ENCODE assay signal across 33 cellular contexts in genomic region chr12:60201891-60202290, GRCh38.
DNase-seq lines count a peak whose midpoint lies in the region; ATAC-seq and TF ChIP-seq lines count a peak whose summit lies in the region.
"Had no signal": no experiment of that assay in that cellular context is flagged by ENCODE, and none has a peak within 500 bp of the region (broad histone marks: within the 10 kb centered on the region; RNA-seq: fewer than 3 reads in every experiment).

No MANE protein-coding gene starts in this region.

- no peak overlapping the region for H3K27ac Mint-ChIP-seq in activated T-helper 17 cell treated with anti-CD3 and anti-CD28 coated beads, Interleukin-2, amount 50 U/mL, for 72 hours
- no peak overlapping the region for H3K27ac Mint-ChIP-seq in activated naive CD8-positive, alpha-beta T cell treated with anti-CD3 and anti-CD28 coated beads, Interleukin-2, amount 50 U/mL, for 24 hours
- H3K27ac Mint-ChIP-seq: activated CD8-positive, alpha-beta memory T cell treated with anti-CD3 and anti-CD28 coated beads, Interleukin-2, amount 10 ng/mL, durations not matched to agents 7 days and 5 days; brain; CD4-positive, CD25-positive, alpha-beta regulatory T cell; immature natural killer cell; type B pancreatic cell had no signal

- H3K36me3 Mint-ChIP-seq in activated T-helper 17 cell treated with anti-CD3 and anti-CD28 coated beads, Interleukin-2, amount 50 U/mL, for 72 hours (ENCODE audit: low read depth), result no peaks in the 10 kb centered on the region
- no peaks in the 10 kb centered on the region for H3K36me3 Mint-ChIP-seq in activated naive CD8-positive, alpha-beta T cell treated with anti-CD3 and anti-CD28 coated beads, Interleukin-2, amount 50 U/mL, for 24 hours (ENCODE audit: low read depth)
- H3K36me3 Mint-ChIP-seq: activated CD8-positive, alpha-beta memory T cell treated with anti-CD3 and anti-CD28 coated beads, Interleukin-2, amount 10 ng/mL, durations not matched to agents 7 days and 5 days; brain; CD4-positive, CD25-positive, alpha-beta regulatory T cell; immature natural killer cell; type B pancreatic cell had no signal

- TF ChIP-seq CTCF in cardiac fibroblast (IDR thresholded peaks at IDR 0.05; ENCODE audit: low read depth, low read length) (no peak), fibroblast of villous mesenchyme (IDR thresholded peaks at IDR 0.05; ENCODE audit: insufficient read depth, low read depth, low read length) (no peak), upper lobe of right lung (IDR thresholded peaks at IDR 0.05) (no peak)

- no peak overlapping the region for H3K4me3 ChIP-seq in cardiac fibroblast (replicated peaks in 1 of 2; ENCODE audit: low read depth in 2 of 2, low read length in 2 of 2)
- no peak overlapping the region for H3K4me3 ChIP-seq in fibroblast of villous mesenchyme (ENCODE audit: low read depth, low read length)
- no peak overlapping the region for H3K4me3 ChIP-seq in upper lobe of right lung
- H3K4me3 ChIP-seq: ovary, skin epidermis had no signal

- H3K27ac ChIP-seq in upper lobe of right lung, result no peak overlapping the region
- H3K27ac ChIP-seq: 22Rv1, epithelial cell of prostate, ovary, skin epidermis had no signal

- H3K27me3 ChIP-seq in upper lobe of right lung, result no peaks in the 10 kb centered on the region
- H3K27me3 ChIP-seq: ovary had no signal

- intact Hi-C loops in upper lobe of right lung (cut with DNase I), result no loop called here

- H3K9me3 Mint-ChIP-seq in activated T-helper 17 cell treated with anti-CD3 and anti-CD28 coated beads, Interleukin-2, amount 50 U/mL, for 72 hours, result peaks cover 3% of the 10 kb centered on the region
- no peaks in the 10 kb centered on the region for H3K9me3 Mint-ChIP-seq in activated naive CD8-positive, alpha-beta T cell treated with anti-CD3 and anti-CD28 coated beads, Interleukin-2, amount 50 U/mL, for 24 hours
- H3K9me3 Mint-ChIP-seq: brain, neural crest cell, type B pancreatic cell had no signal

- H3K4me1 Mint-ChIP-seq in activated T-helper 17 cell treated with anti-CD3 and anti-CD28 coated beads, Interleukin-2, amount 50 U/mL, for 72 hours, result no peaks in the 10 kb centered on the region
- H3K4me1 Mint-ChIP-seq in activated naive CD8-positive, alpha-beta T cell treated with anti-CD3 and anti-CD28 coated beads, Interleukin-2, amount 50 U/mL, for 24 hours, result no peaks in the 10 kb centered on the region
- H3K4me1 Mint-ChIP-seq: activated CD8-positive, alpha-beta memory T cell treated with anti-CD3 and anti-CD28 coated beads, Interleukin-2, amount 10 ng/mL, durations not matched to agents 7 days and 5 days; brain; CD4-positive, CD25-positive, alpha-beta regulatory T cell; immature natural killer cell; neural crest cell had no signal

- ATAC-seq in activated T-helper 17 cell treated with anti-CD3 and anti-CD28 coated beads, Interleukin-2, amount 50 U/mL, for 72 hours (replicated peaks), result no peak
- ATAC-seq in HG02884 (IDR thresholded peaks at IDR 0.05; ENCODE audit: unreplicated experiment) (no peak), upper lobe of right lung (no peak)
- ATAC-seq in activated naive CD8-positive, alpha-beta T cell treated with anti-CD3 and anti-CD28 coated beads, Interleukin-2, amount 50 U/mL, for 24 hours, result no peak
- ATAC-seq: activated CD4-positive, CD25-positive, alpha-beta regulatory T cell treated with anti-CD3 and anti-CD28 coated beads, Interleukin-2, amount 50 U/mL, for 24 hours; activated CD8-positive, alpha-beta memory T cell treated with anti-CD3 and anti-CD28 coated beads, Interleukin-2, amount 10 ng/mL, durations not matched to agents 7 days and 5 days; activated T-cell treated with anti-CD3 and anti-CD28 coated beads, Interleukin-2, amount 50 U/mL, for 4 hours; left lobe of liver; Panc1 had no signal

- H3K36me3 ChIP-seq in upper lobe of right lung, result no peaks in the 10 kb centered on the region
- H3K36me3 ChIP-seq: ovary had no signal

- H3K9me3 ChIP-seq in upper lobe of right lung, result no peaks in the 10 kb centered on the region
- H3K9me3 ChIP-seq: ovary had no signal

- no peaks in the 10 kb centered on the region for H3K27me3 Mint-ChIP-seq in activated T-helper 17 cell treated with anti-CD3 and anti-CD28 coated beads, Interleukin-2, amount 50 U/mL, for 72 hours
- H3K27me3 Mint-ChIP-seq in activated naive CD8-positive, alpha-beta T cell treated with anti-CD3 and anti-CD28 coated beads, Interleukin-2, amount 50 U/mL, for 24 hours, result no peaks in the 10 kb centered on the region
- H3K27me3 Mint-ChIP-seq: activated CD8-positive, alpha-beta memory T cell treated with anti-CD3 and anti-CD28 coated beads, Interleukin-2, amount 10 ng/mL, durations not matched to agents 7 days and 5 days; brain; CD4-positive, CD25-positive, alpha-beta regulatory T cell; type B pancreatic cell had no signal

- DNase-seq in NCI-H2171 treated with DMSO at 0.1 percent for 48 hours (lab: John Stamatoyannopoulos, UW) (peak; percentile 13), NCI-H2171 (lab: John Stamatoyannopoulos, UW) (no peak), cardiac fibroblast (ENCODE audit: low read depth in 2 of 2) (peak; percentile 35 to 39), fibroblast of villous mesenchyme (ENCODE audit: low read depth) (peak; percentile 25), upper lobe of right lung (no peak)
- no peak for DNase-seq in activated naive CD8-positive, alpha-beta T cell treated with anti-CD3 and anti-CD28 coated beads, Interleukin-2, amount 50 U/mL, for 24 hours
- DNase-seq: activated CD4-positive, alpha-beta T cell treated with anti-CD3 and anti-CD28 coated beads, Interleukin-2, amount 50 U/mL, for 4 hours; activated CD8-positive, alpha-beta memory T cell treated with anti-CD3 and anti-CD28 coated beads, Interleukin-2, amount 10 ng/mL, durations not matched to agents 7 days and 5 days; activated T-cell treated with anti-CD3 and anti-CD28 coated beads, Interleukin-2, amount 50 U/mL, for 4 hours; AML-193; Calu3; CD4-positive, CD25-positive, alpha-beta regulatory T cell; DND-41; effector memory CD4-positive, alpha-beta T cell; immature natural killer cell; mesenchymal stem cell; NCI-H2107; NCI-H446; NCI-H748 treated with DMSO at 0.1 percent for 48 hours; ovary; SHP77; stimulated activated naive CD4-positive, alpha-beta T cell had no signal

- H3K4me1 ChIP-seq in upper lobe of right lung, result no peaks in the 10 kb centered on the region

- no peak overlapping the region for H3K4me3 Mint-ChIP-seq in activated T-helper 17 cell treated with anti-CD3 and anti-CD28 coated beads, Interleukin-2, amount 50 U/mL, for 72 hours
- no peak overlapping the region for H3K4me3 Mint-ChIP-seq in activated naive CD8-positive, alpha-beta T cell treated with anti-CD3 and anti-CD28 coated beads, Interleukin-2, amount 50 U/mL, for 24 hours
- H3K4me3 Mint-ChIP-seq: activated CD8-positive, alpha-beta memory T cell treated with anti-CD3 and anti-CD28 coated beads, Interleukin-2, amount 10 ng/mL, durations not matched to agents 7 days and 5 days; activated T-cell treated with anti-CD3 and anti-CD28 coated beads, Interleukin-2, amount 50 U/mL, for 4 hours; brain; CD4-positive, CD25-positive, alpha-beta regulatory T cell; immature natural killer cell; neural crest cell; type B pancreatic cell had no signal

Comparison
In these comparisons a context has a peak if more than half of its experiments do, and no peak if none do; other contexts are left out.
1. DNase-seq: peak in NCI-H2171 treated with DMSO at 0.1 percent for 48 hours (single experiment), cardiac fibroblast (2 of 2) and fibroblast of villous mesenchyme (single experiment); none in NCI-H2171 (single experiment), activated naive CD8-positive, alpha-beta T cell treated with anti-CD3 and anti-CD28 coated beads, Interleukin-2, amount 50 U/mL, for 24 hours (single experiment) and upper lobe of right lung (single experiment).